Comparison of ENCODE assay signal across 12 cellular contexts in the genomic region with DNA sequence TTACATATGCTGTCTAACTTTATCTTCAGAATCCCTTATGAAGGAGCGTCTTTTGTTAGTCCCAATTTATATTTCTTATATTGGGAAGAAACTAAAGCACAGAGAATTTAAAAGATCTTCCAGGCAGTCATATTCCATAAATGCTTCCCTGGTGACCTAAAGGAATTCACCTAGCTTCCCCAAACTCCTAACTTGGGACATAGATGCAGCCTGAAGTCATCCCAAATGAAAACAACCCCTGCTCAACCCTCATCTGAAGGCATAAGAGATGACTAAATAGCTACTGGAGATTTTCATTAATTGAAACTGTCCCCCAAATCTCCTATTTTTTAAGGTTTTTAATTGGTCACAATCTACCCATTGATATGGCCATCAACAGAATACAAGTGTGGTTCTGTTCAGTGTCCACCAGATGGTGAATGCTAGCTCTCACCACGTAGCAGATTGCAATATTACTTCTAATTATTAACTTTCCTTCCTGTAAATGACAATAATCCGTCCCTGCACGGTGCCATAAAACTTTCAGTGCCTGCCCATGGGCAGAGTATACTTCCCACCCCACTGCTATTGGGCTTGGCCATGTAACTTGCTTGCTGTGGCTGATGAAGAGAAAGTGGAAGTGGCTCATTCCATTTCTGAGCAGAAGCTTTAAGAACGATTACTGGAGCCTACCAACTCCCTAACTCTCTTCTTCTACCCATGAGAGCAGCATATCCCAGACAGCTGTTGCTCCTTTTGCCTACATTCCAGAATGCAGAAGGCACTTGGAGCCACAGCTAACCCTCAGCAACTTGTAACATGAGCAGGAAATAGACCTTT.
DNase-seq lines count a peak whose midpoint lies in the region; ATAC-seq, FAIRE-seq and TF ChIP-seq lines count a peak whose summit lies in the region.
"Had no signal": no experiment of that assay in that cellular context is flagged by ENCODE, and none has a peak within 500 bp of the region (broad histone marks: within the 10 kb centered on the region; RNA-seq: fewer than 3 reads in every experiment).

No MANE protein-coding gene starts in this region.

- H3K27me3 ChIP-seq in layer of hippocampus (ENCODE audit: control insufficient read depth, insufficient read depth, low read length): no peaks in the 10 kb centered on the region
- H3K27me3 ChIP-seq: adrenal gland had no signal

- peak; percentile 44 for ATAC-seq in GM21529 (IDR thresholded peaks at IDR 0.05; ENCODE audit: unreplicated experiment)

- no peak for TF ChIP-seq CTCF in RWPE1 (conservative IDR thresholded peaks at IDR 0.05; ENCODE audit: low read depth)

- CTCF ChIA-PET in RWPE1 (lab: Yijun Ruan, JAX): interaction anchor here (0.6 kb wide), 1 partner anchor 570 kb away, joined by 4 read pairs; no protein-coding TSS in a partner anchor

- FAIRE-seq in H54 (lab: Jason Lieb, UNC): no peak
- FAIRE-seq: GM19239 had no signal

- POLR2A ChIA-PET in RWPE1 (lab: Yijun Ruan, JAX; ENCODE audit: low non-redundant PET): no interaction called here

- DNase-seq in AG20443 (ENCODE audit: low spot score): peak; percentile 59
- DNase-seq in SW480 (ENCODE audit: low spot score): peak; percentile 21
- no peak for DNase-seq in RWPE1 (ENCODE audit: low spot score)
- DNase-seq in NCI-H510A treated with DMSO at 0.1 percent for 48 hours (lab: John Stamatoyannopoulos, UW): no peak
- no peak for DNase-seq in KG1 (lab: John Stamatoyannopoulos, UW)
- no peak for DNase-seq in H54 (ENCODE audit: insufficient read length, low spot score)
- DNase-seq: activated CD4-positive, alpha-beta T cell treated with anti-CD3 and anti-CD28 coated beads for 1 hour; adrenal gland; NCI-H748 treated with DMSO at 0.1 percent for 48 hours had no signal

- H3K27ac ChIP-seq in layer of hippocampus (ENCODE audit: low read depth, low read length): peak overlapping the region; percentile 35
- H3K27ac ChIP-seq in RWPE1: no peak overlapping the region
- H3K27ac ChIP-seq: adrenal gland had no signal

- no peak for TF ChIP-seq POLR2A in H54 (IDR thresholded peaks at IDR 0.05; ENCODE audit: low read depth, low read length)

Comparison
In these comparisons a context has a peak if more than half of its experiments do, and no peak if none do; other contexts are left out.
1. DNase-seq: peak in AG20443 (single experiment) and SW480 (single experiment); none in RWPE1 (single experiment), NCI-H510A treated with DMSO at 0.1 percent for 48 hours (single experiment), KG1 (single experiment) and H54 (single experiment).